In the genomic region with DNA sequence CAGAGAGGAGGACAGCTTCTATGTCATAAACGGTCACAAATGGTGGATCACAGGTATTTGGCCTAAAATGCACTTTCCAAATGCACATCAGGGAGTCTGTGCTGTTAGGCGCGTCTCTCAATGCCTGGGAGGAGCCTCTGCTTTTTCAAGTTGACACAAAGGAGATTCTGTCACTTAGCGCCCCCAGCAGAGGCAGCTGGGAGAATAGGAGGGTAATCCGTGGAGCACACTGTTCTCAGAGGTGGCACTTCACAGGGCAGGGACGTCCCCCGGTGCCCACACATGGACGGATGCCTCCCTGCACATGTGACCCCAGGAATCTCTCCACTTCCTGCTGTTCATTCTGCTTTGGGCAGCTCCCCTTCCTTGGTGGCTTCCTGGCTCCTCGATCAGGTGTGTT, we compare ENCODE assay signal across 20 cellular contexts.
"Had no signal": no experiment of that assay in that cellular context is flagged by ENCODE, and none has a peak within 500 bp of the region (broad histone marks: within the 10 kb centered on the region; RNA-seq: fewer than 3 reads in every experiment).

No MANE protein-coding gene starts in this region.

- H3K4me3 ChIP-seq: SJCRH30 had no signal

- H3K27me3 ChIP-seq: SJCRH30 had no signal

- H3K27ac ChIP-seq: SJCRH30, WERI-Rb-1 had no signal

- H3K36me3 ChIP-seq: SJCRH30 had no signal

- H3K4me1 ChIP-seq: SJCRH30 had no signal

- H3K27ac Mint-ChIP-seq: activated naive CD4-positive, alpha-beta T cell treated with anti-CD3 and anti-CD28 coated beads, Interleukin-2, amount 50 U/mL, for 24 hours had no signal

- DNase-seq: activated CD4-positive, alpha-beta T cell treated with anti-CD3 and anti-CD28 coated beads for 4 hours; activated CD8-positive, alpha-beta memory T cell treated with anti-CD3 and anti-CD28 coated beads, Interleukin-2, amount 50 U/mL, for 48 hours; activated CD8-positive, alpha-beta T cell treated with anti-CD3 and anti-CD28 coated beads, Interleukin-2, amount 10 ng/mL, durations not matched to agents 7 days and 5 days; activated effector memory CD4-positive, alpha-beta T cell treated with Interleukin-2 at 50 U/mL for 16 hours; activated naive CD4-positive, alpha-beta T cell; activated T-cell treated with anti-CD3 and anti-CD28 coated beads, Interleukin-2, amount 50 U/mL, for 1 hour; aorta; Kasumi-1; KBM-7; NCI-H146; NCI-H1930; NCI-H345; NCI-H510A; NCI-H526 treated with DMSO at 0.1 percent for 48 hours; NCI-H82; SJCRH30; SK-N-SH; T-helper 1 cell; WERI-Rb-1 had no signal

- H3K27me3 Mint-ChIP-seq: activated naive CD4-positive, alpha-beta T cell treated with anti-CD3 and anti-CD28 coated beads, Interleukin-2, amount 50 U/mL, for 24 hours had no signal

- H3K4me3 Mint-ChIP-seq: activated CD8-positive, alpha-beta T cell treated with anti-CD3 and anti-CD28 coated beads, Interleukin-2, amount 10 ng/mL, durations not matched to agents 7 days and 5 days; activated naive CD4-positive, alpha-beta T cell treated with anti-CD3 and anti-CD28 coated beads, Interleukin-2, amount 50 U/mL, for 24 hours had no signal

- H3K4me1 Mint-ChIP-seq: activated naive CD4-positive, alpha-beta T cell treated with anti-CD3 and anti-CD28 coated beads, Interleukin-2, amount 50 U/mL, for 24 hours had no signal

- ATAC-seq: activated CD8-positive, alpha-beta T cell treated with anti-CD3 and anti-CD28 coated beads, Interleukin-2, amount 10 ng/mL, durations not matched to agents 7 days and 5 days had no signal

- H3K9me3 Mint-ChIP-seq: activated naive CD4-positive, alpha-beta T cell treated with anti-CD3 and anti-CD28 coated beads, Interleukin-2, amount 50 U/mL, for 24 hours had no signal

- H3K9me3 ChIP-seq: SJCRH30, SK-N-SH had no signal
